In genomic region chr9:98491231-98491651, GRCh38 we compare ENCODE assay signal across 19 cellular contexts.
"Had no signal": no experiment of that assay in that cellular context is flagged by ENCODE, and none has a peak within 500 bp of the region (broad histone marks: within the 10 kb centered on the region; RNA-seq: fewer than 3 reads in every experiment).

No MANE protein-coding gene starts in this region.

- H3K9me3 ChIP-seq: gastrocnemius medialis, mucosa of descending colon, tibial artery, uterus had no signal

- H2AFZ ChIP-seq: parathyroid adenoma had no signal

- H3K36me3 ChIP-seq: gastrocnemius medialis, heart right ventricle, tibial artery, uterus had no signal

- H3K27me3 ChIP-seq: gastrocnemius medialis, heart right ventricle, tibial artery, uterus had no signal

- H3K4me1 ChIP-seq: parathyroid adenoma, uterus had no signal

- H3K4me3 Mint-ChIP-seq: activated CD4-positive, alpha-beta T cell treated with anti-CD3 and anti-CD28 coated beads, Interleukin-2, amount 10 ng/mL, durations not matched to agents 7 days and 5 days; activated naive CD8-positive, alpha-beta T cell treated with anti-CD3 and anti-CD28 coated beads for 36 hours; naive thymus-derived CD8-positive, alpha-beta T cell had no signal

- H3K4me3 ChIP-seq: gastrocnemius medialis, heart right ventricle, mucosa of descending colon, tibial artery, uterus had no signal

- H3K9me3 Mint-ChIP-seq: activated CD4-positive, alpha-beta T cell treated with anti-CD3 and anti-CD28 coated beads, Interleukin-2, amount 10 ng/mL, durations not matched to agents 7 days and 5 days; activated naive CD8-positive, alpha-beta T cell treated with anti-CD3 and anti-CD28 coated beads for 36 hours had no signal

- H3K79me2 ChIP-seq: parathyroid adenoma had no signal

- H3K27ac Mint-ChIP-seq: activated CD4-positive, alpha-beta T cell treated with anti-CD3 and anti-CD28 coated beads, Interleukin-2, amount 10 ng/mL, durations not matched to agents 7 days and 5 days; activated naive CD8-positive, alpha-beta T cell treated with anti-CD3 and anti-CD28 coated beads for 36 hours; naive thymus-derived CD8-positive, alpha-beta T cell had no signal

- ATAC-seq: gastrocnemius medialis; left colon; mucosa of descending colon; naive thymus-derived CD8-positive, alpha-beta T cell had no signal

- H3K36me3 Mint-ChIP-seq: activated naive CD8-positive, alpha-beta T cell treated with anti-CD3 and anti-CD28 coated beads for 36 hours; naive thymus-derived CD8-positive, alpha-beta T cell had no signal

- H3K27ac ChIP-seq: gastrocnemius medialis, parathyroid adenoma, tibial artery, uterus had no signal

- DNase-seq: activated CD4-positive, alpha-beta T cell treated with anti-CD3 and anti-CD28 coated beads, Interleukin-2, amount 10 ng/mL, durations not matched to agents 7 days and 5 days; activated CD8-positive, alpha-beta memory T cell treated with anti-CD3 and anti-CD28 coated beads for 24 hours; activated gamma-delta T cell treated with Interleukin-2 at 50 U/mL for 16 hours; activated naive CD8-positive, alpha-beta T cell treated with anti-CD3 and anti-CD28 coated beads for 36 hours; anterior cingulate cortex; dermis blood vessel endothelial cell; gastrocnemius medialis; left colon; mammary epithelial cell; mucosa of descending colon; naive thymus-derived CD8-positive, alpha-beta T cell; stimulated activated CD4-positive, alpha-beta T cell treated with anti-CD3 and anti-CD28 coated beads, Interleukin-15, amount 100 ng/mL, for 24 hours; stimulated activated CD4-positive, alpha-beta T cell treated with anti-CD3 and anti-CD28 coated beads, Interleukin-4, amount 100 ng/mL, for 1 hour; stimulated activated naive CD4-positive, alpha-beta T cell; tibial artery; uterus had no signal

- H3K9ac ChIP-seq: parathyroid adenoma had no signal

- FAIRE-seq: islet of Langerhans had no signal

- H3K4me1 Mint-ChIP-seq: activated CD4-positive, alpha-beta T cell treated with anti-CD3 and anti-CD28 coated beads, Interleukin-2, amount 10 ng/mL, durations not matched to agents 7 days and 5 days; activated naive CD8-positive, alpha-beta T cell treated with anti-CD3 and anti-CD28 coated beads for 36 hours; naive thymus-derived CD8-positive, alpha-beta T cell had no signal
